8 cellular contexts compared by ENCODE assay signal in genomic region chr1:83163870-83164475, GRCh38.
DNase-seq lines count a peak whose midpoint lies in the region; FAIRE-seq and TF ChIP-seq lines count a peak whose summit lies in the region.
"Not testable (repeated sequence)": the region's sequence is repeated elsewhere in the genome, so short reads cannot be mapped to it uniquely, and the experiment has no call there.

No MANE protein-coding gene starts in this region.

- H3K36me3 Mint-ChIP-seq in type B pancreatic cell = not testable (repeated sequence)

- not testable (repeated sequence) for DNase-seq in D721Med (ENCODE audit: insufficient read length, low spot score); H54 (ENCODE audit: insufficient read length, low spot score); RCC 7860 (ENCODE audit: low spot score); type B pancreatic cell (ENCODE audit: extremely low spot score, unreplicated experiment)
- DNase-seq in NCI-H2081 (lab: John Stamatoyannopoulos, UW) (peak; percentile 18 to 65), astrocyte of the hippocampus (ENCODE audit: low read depth, low spot score) (peak; percentile 24), fibroblast of lung (ENCODE audit: low read depth in 2 of 2) (peak; percentile 16 to 33), mesenchymal stem cell (peak; percentile 66)

- not testable (repeated sequence) for H3K4me2 ChIP-seq in fibroblast of lung (ENCODE audit: extremely low read depth, insufficient read depth, low read length); mesenchymal stem cell (ENCODE audit: low read length, poor library complexity, severe bottlenecking)

- not testable (repeated sequence) for H3K9me3 ChIP-seq in fibroblast of lung (ENCODE audit: control insufficient read depth, insufficient read depth, low read depth, low read length); mesenchymal stem cell (ENCODE audit: control insufficient read depth, low read length)

- H4K20me1 ChIP-seq in fibroblast of lung (ENCODE audit: control insufficient read depth, extremely low read depth, insufficient read depth, low read length) = not testable (repeated sequence)

- H3K27ac Mint-ChIP-seq in type B pancreatic cell = peak overlapping the region; percentile 87

- H3K4me3 ChIP-seq in fibroblast of lung (replicated peaks in 1 of 4; ENCODE audit: control extremely low read depth in 1 of 4, insufficient read depth in 1 of 4, low read depth in 3 of 4, low read length in 4 of 4); mesenchymal stem cell (ENCODE audit: insufficient read depth in 1 of 2, low read depth in 1 of 2, low read length in 2 of 2): not testable (repeated sequence)

- not testable (repeated sequence) for H2BK12ac ChIP-seq in mesenchymal stem cell (ENCODE audit: low read length in 2 of 2)

- not testable (repeated sequence) for H3K23ac ChIP-seq in mesenchymal stem cell (ENCODE audit: low read length in 2 of 2)

- not testable (repeated sequence) for H3K27me3 Mint-ChIP-seq in type B pancreatic cell

- not testable (repeated sequence) for H2BK120ac ChIP-seq in mesenchymal stem cell (ENCODE audit: low read depth, low read length)

- TF ChIP-seq CTCF in D721Med (IDR thresholded peaks at IDR 0.05; ENCODE audit: insufficient read depth, missing control alignments); fibroblast of lung (conservative IDR thresholded peaks at IDR 0.05 in 1 of 2, IDR thresholded peaks at IDR 0.05 in 1 of 2; ENCODE audit: low read depth in 1 of 2, low read length in 2 of 2); type B pancreatic cell (conservative IDR thresholded peaks at IDR 0.05): not testable (repeated sequence)

- not testable (repeated sequence) for H3K36me3 ChIP-seq in fibroblast of lung (ENCODE audit: control insufficient read depth, insufficient read depth, low read length); mesenchymal stem cell (ENCODE audit: control insufficient read depth in 1 of 2, insufficient read depth in 2 of 2, low read depth in 1 of 2, low read length in 2 of 2)

- not testable (repeated sequence) for H3K79me1 ChIP-seq in mesenchymal stem cell (replicated peaks; ENCODE audit: low read length, poor library complexity, severe bottlenecking)

- not testable (repeated sequence) for H3K9me3 Mint-ChIP-seq in type B pancreatic cell

- not testable (repeated sequence) for H4K8ac ChIP-seq in mesenchymal stem cell (ENCODE audit: low read length)

- peak overlapping the region in 1 of 2 experiments; percentile 40 for H3K18ac ChIP-seq in mesenchymal stem cell (ENCODE audit: low read depth in 1 of 2, low read length in 2 of 2)

- H3K27ac ChIP-seq in fibroblast of lung (ENCODE audit: insufficient read depth, low read length); mesenchymal stem cell (ENCODE audit: low read length, poor library complexity, severe bottlenecking): not testable (repeated sequence)

- H2AK5ac ChIP-seq in mesenchymal stem cell (ENCODE audit: low read length, severe bottlenecking) = not testable (repeated sequence)

- not testable (repeated sequence) for H2BK15ac ChIP-seq in mesenchymal stem cell (ENCODE audit: low read depth, poor library complexity, severe bottlenecking)

- not testable (repeated sequence) for TF ChIP-seq POLR2A in H54 (IDR thresholded peaks at IDR 0.05; ENCODE audit: low read depth, low read length)

- not testable (repeated sequence) for H3K4ac ChIP-seq in mesenchymal stem cell (ENCODE audit: low read depth in 1 of 2, low read length in 2 of 2)

- 42% methylated on average over 3 of the region's 3 CpGs for WGBS in mesenchymal stem cell

- FAIRE-seq in D721Med (lab: Jason Lieb, UNC) (peak; percentile 64), H54 (lab: Jason Lieb, UNC) (peak; percentile 99), RCC 7860 (lab: Jason Lieb, UNC) (peak; percentile 30)

- H3K4me1 ChIP-seq in fibroblast of lung (ENCODE audit: control insufficient read depth, extremely low read depth, insufficient read depth, low read length); mesenchymal stem cell (ENCODE audit: control insufficient read depth, insufficient read depth, low read depth, low read length): not testable (repeated sequence)

- peak overlapping the region; percentile 70 for H3K4me3 Mint-ChIP-seq in type B pancreatic cell

- H2BK5ac ChIP-seq in mesenchymal stem cell (ENCODE audit: low read depth, low read length, poor library complexity, severe bottlenecking) = not testable (repeated sequence)

- not testable (repeated sequence) for H3K9ac ChIP-seq in fibroblast of lung (ENCODE audit: insufficient read depth, low read length); mesenchymal stem cell (ENCODE audit: low read length)

- not testable (repeated sequence) for H3K79me2 ChIP-seq in fibroblast of lung (ENCODE audit: control insufficient read depth, insufficient read depth, low read length)

- not testable (repeated sequence) for H3K4me1 Mint-ChIP-seq in type B pancreatic cell (ENCODE audit: unreplicated experiment)

- not testable (repeated sequence) for H3K27me3 ChIP-seq in fibroblast of lung (ENCODE audit: control insufficient read depth, insufficient read depth, low read length); mesenchymal stem cell (ENCODE audit: control insufficient read depth in 1 of 2, insufficient read depth in 1 of 2, low read length in 2 of 2)

- not testable (repeated sequence) for H2AFZ ChIP-seq in fibroblast of lung (ENCODE audit: low read length); mesenchymal stem cell (ENCODE audit: low read depth, low read length)

- H4K91ac ChIP-seq in mesenchymal stem cell (ENCODE audit: low read length) = not testable (repeated sequence)

- H3K14ac ChIP-seq in mesenchymal stem cell (ENCODE audit: low read length in 2 of 2) = not testable (repeated sequence)
